34 cellular contexts compared by ENCODE assay signal in genomic region chr10:108048898-108049297, GRCh38.
"Had no signal": no experiment of that assay in that cellular context is flagged by ENCODE, and none has a peak within 500 bp of the region (broad histone marks: within the 10 kb centered on the region; RNA-seq: fewer than 3 reads in every experiment).

No MANE protein-coding gene starts in this region.

- H3K27me3 ChIP-seq: MG63 had no signal

- DNase-seq: Karpas-422, Kasumi-1, KG1, MG63, MV-4-11, NCI-H1048, NCI-H1092, NCI-H1092 treated with DMSO at 0.1 percent for 48 hours, NCI-H1105, NCI-H1105 treated with DMSO at 0.1 percent for 48 hours, NCI-H1417, NCI-H1417 treated with DMSO at 0.1 percent for 48 hours, NCI-H1436, NCI-H1436 treated with DMSO at 0.1 percent for 48 hours, NCI-H146, NCI-H1694, NCI-H1694 treated with DMSO at 0.1 percent for 48 hours, NCI-H187, NCI-H187 treated with DMSO at 0.1 percent for 48 hours, NCI-H1930, NCI-H2029, NCI-H2029 treated with DMSO at 0.1 percent for 48 hours, NCI-H2081, NCI-H2081 treated with DMSO at 0.1 percent for 48 hours, NCI-H2107, NCI-H2171, NCI-H2171 treated with DMSO at 0.1 percent for 48 hours, NCI-H2227 treated with DMSO at 0.1 percent for 48 hours, NCI-H226, NCI-H345, NCI-H446, NCI-H446 treated with DMSO at 0.1 percent for 48 hours, NCI-H510A had no signal

- H3K36me3 ChIP-seq: MG63 had no signal

- H3K9ac ChIP-seq: KMS-11 had no signal

- H3K9me3 ChIP-seq: MG63 had no signal

- H3K4me2 ChIP-seq: KMS-11 had no signal

- H3K4me3 ChIP-seq: MG63 had no signal

- H3K27ac ChIP-seq: KMS-11 had no signal
